Comparison of ENCODE assay signal across 9 cellular contexts in genomic region chr19:45601524-45602522, GRCh38. TPM values are rescaled to one million over a fixed set of nuclear protein-coding genes. Genes with fewer than 3 reads are reported as not detected.
DNase-seq lines count a peak whose midpoint lies in the region; ATAC-seq, FAIRE-seq and TF ChIP-seq lines count a peak whose summit lies in the region.
"Had no signal": no experiment of that assay in that cellular context is flagged by ENCODE, and none has a peak within 500 bp of the region (broad histone marks: within the 10 kb centered on the region; RNA-seq: fewer than 3 reads in every experiment).

Gene GPR4, minus strand, starts transcription at chr19:45602212. Its CDS starts 10,346 bp downstream, at chr19:45591866.

- no peak within 1 kb of the TSS for H4K8ac ChIP-seq in IMR-90 (ENCODE audit: low read depth in 2 of 2, low read length in 2 of 2)

- no peak within 1 kb of the TSS for H2AK5ac ChIP-seq in IMR-90 (ENCODE audit: low read depth, low read length)

- in situ Hi-C loops in IMR-90 (cut with MboI; ENCODE audit: low sequenced_read_pairs) (no loop called here), K562 (cut with MboI) (no loop called here)

- H3K4me2 ChIP-seq in IMR-90 (ENCODE audit: low read depth, low read length) (no peak within 1 kb of the TSS), K562 (ENCODE audit: insufficient read depth, low read length) (peak within 1 kb of the TSS; percentile 46; the same call in 1 of the 2 replicates)

- peak; percentile 74 for ATAC-seq in IMR-90 (ENCODE audit: low read depth)
- peak; percentile 94 for ATAC-seq in K562
- ATAC-seq in HG03354 (IDR thresholded peaks at IDR 0.05; ENCODE audit: poor library complexity, severe bottlenecking, unreplicated experiment): no peak

- H3K4ac ChIP-seq in IMR-90 (ENCODE audit: low read depth, low read length): no peak within 1 kb of the TSS

- H3K14ac ChIP-seq in IMR-90 (replicated peaks; ENCODE audit: low read depth, low read length): no peak within 1 kb of the TSS

- intact Hi-C loops in IMR-90 (cut with micrococcal nuclease): no loop called here
- intact Hi-C loops in K562 (cut with micrococcal nuclease): no loop called here
- intact Hi-C loops in stomach (cut with DNase I; ENCODE audit: low total_unique reads): no loop called here
- intact Hi-C loops in head of caudate nucleus (cut with DNase I): no loop called here

- no peak within 1 kb of the TSS for H3K56ac ChIP-seq in IMR-90 (ENCODE audit: extremely low read depth, insufficient read depth, low read length)

- H2AFZ ChIP-seq in IMR-90 (replicated peaks; ENCODE audit: low read length, poor library complexity) (peak within 1 kb of the TSS; percentile 34), K562 (ENCODE audit: low read depth, low read length) (no peak within 1 kb of the TSS)

- no peaks in the 10 kb centered on the region for H3K79me1 ChIP-seq in IMR-90 (ENCODE audit: low read depth in 1 of 2, low read length in 2 of 2)

- DNase-seq in IMR-90 (no peak), K562 (ENCODE audit: extremely low read depth in 1 of 4, low spot score in 3 of 4) (peak in 3 of 4 experiments; percentile 47 to 85 (median 82)), iPS-NIHi11 (ENCODE audit: low spot score) (peak; percentile 95), stomach (no peak), cerebellar nuclear complex (lab: John Stamatoyannopoulos, UW) (no peak), head of caudate nucleus (no peak)
- DNase-seq in activated CD4-positive, alpha-beta T cell treated with anti-CD3 and anti-CD28 coated beads, Interleukin-2, amount 50 U/mL, for 4 hours: no peak
- DNase-seq: Karpas-422 had no signal

- no peaks in the 10 kb centered on the region; the same call in 1 of the 2 replicates for H3K4me1 ChIP-seq in IMR-90 (ENCODE audit: control insufficient read depth, insufficient read depth, low read length)
- H3K4me1 ChIP-seq in K562 (replicated peaks in 1 of 2; ENCODE audit: control insufficient read depth in 2 of 2, insufficient read depth in 2 of 2, low read length in 2 of 2): peaks cover 3 to 15% of the 10 kb centered on the region in 2 experiments; a peak in 3 of 5 replicates
- peaks cover 6 to 50% (median 22%) of the 10 kb centered on the region in 4 donors for H3K4me1 ChIP-seq in stomach

- peak within 1 kb of the TSS; percentile 79 for H3K23ac ChIP-seq in IMR-90 (ENCODE audit: low read depth, low read length)

- no peaks in the 10 kb centered on the region; the same call in 1 of the 2 replicates for H4K20me1 ChIP-seq in IMR-90 (ENCODE audit: insufficient read depth, low read length)
- H4K20me1 ChIP-seq in K562 (replicated peaks; ENCODE audit: control insufficient read depth, insufficient read depth, low read length): 0 out of 2 replicates have a peak, but pooled peaks cover 3% of the 10 kb centered on the region

- CTCF ChIA-PET in IMR-90 (lab: Yijun Ruan, JAX): interaction anchor here (1.2 kb wide), 1 partner anchor 40 kb away, joined by 3 read pairs; no protein-coding TSS in a partner anchor
- CTCF ChIA-PET in K562 (lab: Yijun Ruan, JAX; ENCODE audit: low intra/inter-chr PET ratio): interaction anchor here (0.8 kb wide), 1 partner anchor 41 kb away, joined by 3 read pairs; no protein-coding TSS in a partner anchor

- no peak within 1 kb of the TSS for H3K18ac ChIP-seq in IMR-90 (ENCODE audit: low read depth, low read length)

- POLR2A ChIA-PET in IMR-90 (lab: Charles Lee; ENCODE audit: unreplicated experiment) (no interaction called here), K562 (lab: Yijun Ruan, JAX) (interaction anchor here (1.7 kb wide), 1 partner anchor 12 kb away, joined by 3 read pairs; no protein-coding TSS in a partner anchor)

- TF ChIP-seq CTCF in IMR-90 (conservative IDR thresholded peaks at IDR 0.05; ENCODE audit: low read depth, low read length) (no peak), K562 (IDR thresholded peaks at IDR 0.05 in 2 of 3, conservative IDR thresholded peaks at IDR 0.05 in 1 of 3; ENCODE audit: insufficient read depth in 2 of 3, low read depth in 1 of 3, low read length in 3 of 3) (no peak), stomach (IDR thresholded peaks at IDR 0.05) (no peak)

- no peak within 1 kb of the TSS for H2AK9ac ChIP-seq in IMR-90 (replicated peaks; ENCODE audit: low read depth, low read length, poor library complexity)

- H2BK20ac ChIP-seq in IMR-90 (ENCODE audit: low read depth, low read length): no peak within 1 kb of the TSS

- FAIRE-seq in K562 (lab: Jason Lieb, UNC): no peak

- 10% methylated on average over 17 of the region's 55 CpGs; no CpG with 5 or more reads in 1 of the 2 experiments for WGBS in IMR-90 (ENCODE audit: extremely low coverage in 2 of 2, insufficient read length in 1 of 2), 2 experiments
- 6% methylated on average over 19 of the region's 55 CpGs for WGBS in K562 (ENCODE audit: insufficient coverage, low coverage, missing lambda C conversion rate)
- WGBS in stomach, 5 donors: 4 to 10% (median 6%) methylated on average over 34 to 55 of the region's 55 CpGs

- H3K9me3 ChIP-seq in IMR-90 (ENCODE audit: control insufficient read depth, insufficient read depth, low read length): peaks cover 2% of the 10 kb centered on the region; the same call in 1 of the 2 replicates
- no peaks in the 10 kb centered on the region for H3K9me3 ChIP-seq in K562 (replicated peaks; ENCODE audit: control insufficient read depth, insufficient read depth, low read depth, low read length)
- no peaks in the 10 kb centered on the region for H3K9me3 ChIP-seq in stomach

- H2BK15ac ChIP-seq in IMR-90 (ENCODE audit: low read depth, low read length): no peak within 1 kb of the TSS

- TF ChIP-seq EP300 in K562 (IDR thresholded peaks at IDR 0.05; ENCODE audit: low read length) (no peak), stomach (IDR thresholded peaks at IDR 0.05) (no peak)

- no peaks in the 10 kb centered on the region for H3K79me2 ChIP-seq in K562 (ENCODE audit: control insufficient read depth, insufficient read depth, low read length)

- no peak within 1 kb of the TSS for H4K91ac ChIP-seq in IMR-90 (ENCODE audit: insufficient read depth, low read depth, low read length)

- H2BK5ac ChIP-seq in IMR-90 (ENCODE audit: low read depth, low read length, poor library complexity, severe bottlenecking): no peak within 1 kb of the TSS

- BruUV-seq in IMR-90 (replicated peaks; lab: Mats Ljungman, UMichigan) (no TSS peak), K562 (replicated peaks; lab: Mats Ljungman, UMichigan) (no TSS peak)

- TF ChIP-seq POLR2A in IMR-90 (IDR thresholded peaks at IDR 0.05; ENCODE audit: low read depth, low read length) (no peak), K562 (conservative IDR thresholded peaks at IDR 0.05) (no peak), stomach (IDR thresholded peaks at IDR 0.05) (no peak)

- dilution Hi-C loops in IMR-90 (cut with HindIII; ENCODE audit: low sequenced_read_pairs, unreplicated experiment): no loop called here

- H3K4me3 ChIP-seq in IMR-90 (ENCODE audit: insufficient read depth, low read depth, low read length): no peak within 1 kb of the TSS
- no peak within 1 kb of the TSS for H3K4me3 ChIP-seq in K562
- peak within 1 kb of the TSS; percentile 30 to 43 (median 37) for H3K4me3 ChIP-seq in stomach

- no peak within 1 kb of the TSS for H4K5ac ChIP-seq in IMR-90 (ENCODE audit: low read depth, low read length)

- H3K27me3 ChIP-seq in IMR-90 (ENCODE audit: control insufficient read depth, insufficient read depth, low read length) (peaks cover 55% of the 10 kb centered on the region), K562 (ENCODE audit: control insufficient read depth in 2 of 2, insufficient read depth in 2 of 2, low read length in 2 of 2) (peaks cover 41 to 50% of the 10 kb centered on the region in 2 experiments), stomach (peaks cover 8 to 75% (median 58%) of the 10 kb centered on the region in 3 donors)

- H2BK120ac ChIP-seq in IMR-90 (ENCODE audit: low read depth, low read length): no peak within 1 kb of the TSS

- H3K36me3 ChIP-seq in IMR-90 (ENCODE audit: control insufficient read depth, insufficient read depth, low read length) (no peaks in the 10 kb centered on the region), K562 (ENCODE audit: control insufficient read depth, insufficient read depth, low read length) (no peaks in the 10 kb centered on the region), stomach (no peaks in the 10 kb centered on the region)

- H3K9me1 ChIP-seq in IMR-90 (ENCODE audit: insufficient read depth, low read length): 0 out of 2 replicates have a peak, but pooled peaks cover 3% of the 10 kb centered on the region
- no peaks in the 10 kb centered on the region for H3K9me1 ChIP-seq in K562 (ENCODE audit: control insufficient read depth, insufficient read depth, low read length)

- no peak for TF ChIP-seq RAD21 in IMR-90 (IDR thresholded peaks at IDR 0.05; ENCODE audit: low read length)
- TF ChIP-seq RAD21 in K562 (CRISPR knock-in tag; conservative IDR thresholded peaks at IDR 0.05 in 1 of 2, IDR thresholded peaks at IDR 0.05 in 1 of 2): no peak

- H3K27ac ChIP-seq in IMR-90 (ENCODE audit: insufficient read depth, low read length) (no peak within 1 kb of the TSS), K562 (ENCODE audit: extremely low read depth, low read depth, low read length) (no peak within 1 kb of the TSS), stomach (peak within 1 kb of the TSS; percentile 36 to 70 (median 45))

- no peak within 1 kb of the TSS for H3K9ac ChIP-seq in IMR-90 (ENCODE audit: low read depth, low read length)
- 0 out of 4 replicates have a peak within 1 kb of the TSS, but pooled peaks of 1 of the 2 experiments have one; percentile 26 for H3K9ac ChIP-seq in K562 (ENCODE audit: insufficient read depth in 1 of 2, low read depth in 2 of 2, low read length in 2 of 2)

RNA-seq across cellular contexts. Expression of gene GPR4, which starts in this region (rescaled TPM):
- not detected in 2 replicates for total RNA-seq in IMR-90 (2012; rRNA removed)
- 0.02 and 0.04 TPM in 2 replicates for polyA plus RNA-seq in IMR-90 (2012; rRNA removed)
- 0.02 and 0.07 TPM in 2 replicates for polyA plus RNA-seq in IMR-90 (2012; cell fraction: cytosol; rRNA removed)
- polyA plus RNA-seq in IMR-90 (2012; cell fraction: nucleus; rRNA removed; ENCODE audit: low replicate concordance): 0.16 and 0.17 TPM in 2 replicates
- total RNA-seq in K562 (2011; cell fraction: chromatin; rRNA removed; ENCODE audit: low replicate concordance): 0.12 TPM in 2 replicates
- not detected in 2 replicates for total RNA-seq in K562 (2011; cell fraction: nucleolus; rRNA removed)
- not detected in 2 replicates for total RNA-seq in K562 (2011; cell fraction: nucleoplasm; rRNA removed)
- total RNA-seq in K562 (2014; rRNA removed): not detected in 2 replicates
- not detected in 2 replicates for total RNA-seq in K562 (2014; rRNA removed; fragmentation: Illumina TruSeq; extraction: Trizol)
- total RNA-seq in K562 (2015; rRNA removed; fragmentation: Illumina TruSeq; extraction: Trizol): not detected in 2 replicates
- total RNA-seq in K562 (2021): 0.07 and 0.09 TPM in 2 replicates
- 0.03 TPM in 1 of 2 replicates, not detected in the other for polyA plus RNA-seq in K562 (2011; rRNA removed)
- 0.03 TPM in 1 of 2 replicates, not detected in the other for polyA plus RNA-seq in K562 (2011; cell fraction: cytosol; rRNA removed)
- polyA plus RNA-seq in K562 (2011; cell fraction: nucleus; rRNA removed): 0.06 TPM in 2 replicates
- polyA plus RNA-seq in K562 (2012): 0.16 and 0.21 TPM in 2 replicates
- 0.04 and 0.12 TPM in 2 replicates for polyA plus RNA-seq in K562 (2014; fragmentation: Illumina TruSeq; extraction: Trizol)
- not detected for polyA plus RNA-seq in K562 (2014; fragmentation: Nextera tagmentation; extraction: Ambion mirVana)
- polyA plus RNA-seq in K562 (2014; rRNA removed): 0.03 TPM in 1 of 2 replicates, not detected in the other
- not detected in 2 replicates for polyA minus RNA-seq in K562 (2011; rRNA and poly(A)+ RNA removed)
- not detected in 2 replicates for polyA minus RNA-seq in K562 (2011; cell fraction: cytosol; rRNA and poly(A)+ RNA removed)
- polyA minus RNA-seq in K562 (2011; cell fraction: nucleus; rRNA and poly(A)+ RNA removed): 0.13 TPM in 1 of 2 replicates, not detected in the other
- 1 to 10 TPM; 1.3 to 5.8 (median 2.0) TPM for total RNA-seq in stomach
- 1 to 10 TPM in 2 of 3 donors, under 1 TPM in 1; 0.60 to 3.2 (median 2.9) TPM for polyA plus RNA-seq in stomach

Comparison
In these comparisons a context has a peak if more than half of its experiments do, and no peak if none do; other contexts are left out.
1. Peak in ATAC-seq in IMR-90; RNA of the gene not detected or under 1 TPM.
2. Peak in DNase-seq, ATAC-seq and H3K4me2 ChIP-seq in K562; RNA of the gene not detected or under 1 TPM.
3. H3K27ac ChIP-seq: peak in stomach (5 of 5); none in IMR-90 (single experiment) and K562 (single experiment).
4. H3K4me3 ChIP-seq: peak in stomach (4 of 4); none in IMR-90 (single experiment) and K562 (single experiment).